15 cellular contexts compared by ENCODE assay signal in genomic region chr16:3122926-3123570, GRCh38. TPM values are rescaled to one million over a fixed set of nuclear protein-coding genes. Genes with fewer than 3 reads are reported as not detected.
A peak's percentile ranks its signal among the peaks of the same experiment; 100 is the strongest.
DNase-seq lines count a peak whose midpoint lies in the region; ATAC-seq and TF ChIP-seq lines count a peak whose summit lies in the region.
"Had no signal": no experiment of that assay in that cellular context is flagged by ENCODE, and none has a peak within 500 bp of the region (broad histone marks: within the 10 kb centered on the region; RNA-seq: fewer than 3 reads in every experiment).

No MANE protein-coding gene starts in this region.

- H3K9ac ChIP-seq in OCI-LY3 (ENCODE audit: low read length) = no peak overlapping the region

- H3K4me1 ChIP-seq in OCI-LY3 (ENCODE audit: low read length) (peaks cover 16% of the 10 kb centered on the region), vagina (peaks cover 31% of the 10 kb centered on the region)

- H3K36me3 ChIP-seq in OCI-LY3 (replicated peaks; ENCODE audit: low read depth, low read length) (peaks cover 10% of the 10 kb centered on the region), brain microvascular endothelial cell (replicated peaks) (peaks cover 30% of the 10 kb centered on the region), vagina (peaks cover 0 to 22% of the 10 kb centered on the region in 2 donors)

- H3K9me3 ChIP-seq in OCI-LY3 (ENCODE audit: insufficient read depth, low read length) (no peaks in the 10 kb centered on the region), vagina (no peaks in the 10 kb centered on the region)
- H3K9me3 ChIP-seq: pancreas, SJSA1 had no signal

- no peaks in the 10 kb centered on the region for H3K36me3 Mint-ChIP-seq in activated T-cell treated with anti-CD3 and anti-CD28 coated beads, Interleukin-2, amount 50 U/mL, for 4 hours (ENCODE audit: insufficient read depth)
- peaks cover 51% of the 10 kb centered on the region for H3K36me3 Mint-ChIP-seq in dendritic cell treated with granulocyte-macrophage colony-stimulating factor and Interleukin-4, amounts not matched to agents 40 ng/mL and 50 ng/mL, for 4 days (ENCODE audit: low read depth)
- H3K36me3 Mint-ChIP-seq in progenitor cell of endocrine pancreas (ENCODE audit: insufficient read depth) = peaks cover 14% of the 10 kb centered on the region

- TF ChIP-seq CTCF in OCI-LY3 (IDR thresholded peaks at IDR 0.05; ENCODE audit: low read depth, low read length) (no peak), progenitor cell of endocrine pancreas (IDR thresholded peaks at IDR 0.05; ENCODE audit: unreplicated experiment) (no peak), brain microvascular endothelial cell (IDR thresholded peaks at IDR 0.05; ENCODE audit: low read depth, low read length, missing control alignments) (no peak), vagina (IDR thresholded peaks at IDR 0.05) (no peak)

- no peaks in the 10 kb centered on the region for H3K9me3 Mint-ChIP-seq in activated T-cell treated with anti-CD3 and anti-CD28 coated beads, Interleukin-2, amount 50 U/mL, for 4 hours
- H3K9me3 Mint-ChIP-seq in dendritic cell treated with granulocyte-macrophage colony-stimulating factor and Interleukin-4, amounts not matched to agents 40 ng/mL and 50 ng/mL, for 4 days = no peaks in the 10 kb centered on the region
- no peaks in the 10 kb centered on the region for H3K9me3 Mint-ChIP-seq in progenitor cell of endocrine pancreas (ENCODE audit: low read depth)

- peak overlapping the region; percentile 81 for H3K4me2 ChIP-seq in OCI-LY3 (ENCODE audit: low read length)

- H3K4me1 Mint-ChIP-seq in activated T-cell treated with anti-CD3 and anti-CD28 coated beads, Interleukin-2, amount 50 U/mL, for 4 hours (ENCODE audit: low read depth) = peaks cover 31% of the 10 kb centered on the region
- peaks cover 26% of the 10 kb centered on the region for H3K4me1 Mint-ChIP-seq in dendritic cell treated with granulocyte-macrophage colony-stimulating factor and Interleukin-4, amounts not matched to agents 40 ng/mL and 50 ng/mL, for 4 days (ENCODE audit: low read depth)
- peaks cover 8% of the 10 kb centered on the region for H3K4me1 Mint-ChIP-seq in progenitor cell of endocrine pancreas (ENCODE audit: low read depth)

- H3K4me3 ChIP-seq in OCI-LY3 (ENCODE audit: low read length) = peak overlapping the region; percentile 96
- H3K4me3 ChIP-seq in brain microvascular endothelial cell (ENCODE audit: low read depth, low read length) = no peak overlapping the region
- H3K4me3 ChIP-seq in vagina = no peak overlapping the region

- peak overlapping the region; percentile 97 for H3K27ac Mint-ChIP-seq in dendritic cell treated with granulocyte-macrophage colony-stimulating factor and Interleukin-4, amounts not matched to agents 40 ng/mL and 50 ng/mL, for 4 days
- peak overlapping the region; percentile 16 for H3K27ac Mint-ChIP-seq in progenitor cell of endocrine pancreas

- in situ Hi-C loops in brain microvascular endothelial cell (cut with HindIII; ENCODE audit: low pct_ligation_motif_present, low sequenced_read_pairs) = no loop called here

- no peaks in the 10 kb centered on the region for H3K79me2 ChIP-seq in OCI-LY3 (ENCODE audit: low read length)

- H3K27me3 ChIP-seq in OCI-LY3 (ENCODE audit: low read depth, low read length) (peaks cover 7% of the 10 kb centered on the region; the same call in 1 of the 2 replicates), brain microvascular endothelial cell (replicated peaks) (no peaks in the 10 kb centered on the region), vagina (no peaks in the 10 kb centered on the region)
- H3K27me3 ChIP-seq: pancreas, SJSA1 had no signal

- intact Hi-C loops in dendritic cell treated with granulocyte-macrophage colony-stimulating factor and Interleukin-4, amounts not matched to agents 40 ng/mL and 50 ng/mL, for 4 days (cut with micrococcal nuclease) = no loop called here
- intact Hi-C loops in vagina (cut with DNase I) = no loop called here

- H2AFZ ChIP-seq in OCI-LY3 (ENCODE audit: low read depth, low read length) = peak overlapping the region; percentile 39; the same call in 1 of the 2 replicates

- H3K4me3 Mint-ChIP-seq in activated T-cell treated with anti-CD3 and anti-CD28 coated beads, Interleukin-2, amount 50 U/mL, for 4 hours = peak overlapping the region; percentile 95
- peak overlapping the region; percentile 99 for H3K4me3 Mint-ChIP-seq in dendritic cell treated with granulocyte-macrophage colony-stimulating factor and Interleukin-4, amounts not matched to agents 40 ng/mL and 50 ng/mL, for 4 days
- peak overlapping the region; percentile 82 for H3K4me3 Mint-ChIP-seq in progenitor cell of endocrine pancreas (ENCODE audit: low read depth)

- H3K27ac ChIP-seq in OCI-LY3 (ENCODE audit: low read length) (no peak overlapping the region), brain microvascular endothelial cell (no peak overlapping the region), vagina (no peak overlapping the region)
- H3K27ac ChIP-seq: SJSA1 had no signal

- no peaks in the 10 kb centered on the region for H4K20me1 ChIP-seq in OCI-LY3 (ENCODE audit: insufficient read depth, low read length)

- no peak for TF ChIP-seq POLR2A in vagina (IDR thresholded peaks at IDR 0.05)

- no peak for ATAC-seq in activated T-cell treated with anti-CD3 and anti-CD28 coated beads, Interleukin-2, amount 50 U/mL, for 4 hours

- H3K27me3 Mint-ChIP-seq in activated T-cell treated with anti-CD3 and anti-CD28 coated beads, Interleukin-2, amount 50 U/mL, for 4 hours (ENCODE audit: low read depth) = no peaks in the 10 kb centered on the region
- peaks cover 6% of the 10 kb centered on the region for H3K27me3 Mint-ChIP-seq in dendritic cell treated with granulocyte-macrophage colony-stimulating factor and Interleukin-4, amounts not matched to agents 40 ng/mL and 50 ng/mL, for 4 days
- no peaks in the 10 kb centered on the region for H3K27me3 Mint-ChIP-seq in progenitor cell of endocrine pancreas

- DNase-seq in activated T-cell treated with anti-CD3 and anti-CD28 coated beads, Interleukin-2, amount 50 U/mL, for 4 hours = no peak
- no peak for DNase-seq in activated T-cell treated with anti-CD3 and anti-CD28 coated beads for 4 hours
- no peak for DNase-seq in progenitor cell of endocrine pancreas (ENCODE audit: low spot score, unreplicated experiment)
- DNase-seq in brain microvascular endothelial cell = no peak
- no peak for DNase-seq in vagina (ENCODE audit: extremely low spot score in 2 of 2)
- no peak for DNase-seq in HT-29 (ENCODE audit: low spot score)
- DNase-seq: Kasumi-1; kidney; NCI-H524; stimulated activated naive CD4-positive, alpha-beta T cell treated with Interleukin-2 at 50 U/mL for 16 hours had no signal

RNA-seq across cellular contexts. Expression of gene ZNF205, which starts 10.7 kb away (rescaled TPM):
- total RNA-seq in activated T-cell treated with anti-CD3 and anti-CD28 coated beads, Interleukin-2, amount 50 U/mL, for 4 hours = under 1 TPM in 2 of 3 donors, not detected in 1; 0.18 to 0.57 TPM
- total RNA-seq in progenitor cell of endocrine pancreas = 23.3 and 23.9 TPM in 2 replicates
- 14.2 TPM for total RNA-seq in vagina
- 26.7 and 33.3 TPM in 2 replicates for total RNA-seq in HT-29 (2014; rRNA removed; shearing (Covaris generic))

RNA-seq across cellular contexts. Expression of gene ZNF213, which starts 11.8 kb away (rescaled TPM):
- 10 to 100 TPM in 1 of 3 donors, 1 to 10 TPM in 2; 9.8 to 12.0 (median 9.9) TPM for total RNA-seq in activated T-cell treated with anti-CD3 and anti-CD28 coated beads, Interleukin-2, amount 50 U/mL, for 4 hours
- total RNA-seq in progenitor cell of endocrine pancreas = 13.1 and 13.4 TPM in 2 replicates
- 7.6 TPM for total RNA-seq in vagina
- total RNA-seq in HT-29 (2014; rRNA removed; shearing (Covaris generic)) = 5.8 and 7.2 TPM in 2 replicates

RNA-seq across cellular contexts. Expression of gene ZSCAN10, which starts 24.0 kb away (rescaled TPM):
- under 1 TPM in 2 of 3 donors, not detected in 1; 0.11 TPM for total RNA-seq in activated T-cell treated with anti-CD3 and anti-CD28 coated beads, Interleukin-2, amount 50 U/mL, for 4 hours
- 0.33 and 0.34 TPM in 2 replicates for total RNA-seq in progenitor cell of endocrine pancreas
- not detected for total RNA-seq in vagina
- total RNA-seq in HT-29 (2014; rRNA removed; shearing (Covaris generic)) = not detected in 2 replicates
- total RNA-seq: activated CD8-positive, alpha-beta memory T cell treated with anti-CD3 and anti-CD28 coated beads for 36 hours; kidney; SJSA1 had no signal

RNA-seq across cellular contexts. Expression of gene IL32, which starts 57.6 kb away (rescaled TPM):
- total RNA-seq in activated T-cell treated with anti-CD3 and anti-CD28 coated beads, Interleukin-2, amount 50 U/mL, for 4 hours = 100 to 1,000 TPM; 585 to 715 (median 696) TPM
- total RNA-seq in progenitor cell of endocrine pancreas (2.9 and 4.6 TPM in 2 replicates), vagina (13.0 TPM)
- total RNA-seq in HT-29 (2014; rRNA removed; shearing (Covaris generic)) = 5.0 and 8.5 TPM in 2 replicates
